9 cellular contexts compared by ENCODE assay signal in genomic region chr9:127570533-127571111, GRCh38. TPM values are rescaled to one million over a fixed set of nuclear protein-coding genes. Genes with fewer than 3 reads are reported as not detected.
DNase-seq lines count a peak whose midpoint lies in the region; ATAC-seq and TF ChIP-seq lines count a peak whose summit lies in the region.
"Had no signal": no experiment of that assay in that cellular context is flagged by ENCODE, and none has a peak within 500 bp of the region (broad histone marks: within the 10 kb centered on the region; RNA-seq: fewer than 3 reads in every experiment).

No MANE protein-coding gene starts in this region.

- peak overlapping the region in 1 of 2 donors; percentile 83 for H3K9ac ChIP-seq in mucosa of rectum (ENCODE audit: low read depth in 1 of 2, low read length in 2 of 2)

- ATAC-seq in heart left ventricle: no peak
- no peak for ATAC-seq in GM19455 (IDR thresholded peaks at IDR 0.05; ENCODE audit: unreplicated experiment)

- H3K4me1 ChIP-seq in right atrium auricular region (peaks cover 0 to 70% of the 10 kb centered on the region in 2 donors), heart left ventricle (peaks cover 0 to 69% (median 39%) of the 10 kb centered on the region in 12 donors), mucosa of rectum (ENCODE audit: control insufficient read depth in 2 of 2, insufficient read depth in 2 of 2, low read length in 2 of 2) (peaks cover 55 to 60% of the 10 kb centered on the region in 2 donors), uterus (peaks cover 0 to 7% of the 10 kb centered on the region in 2 donors)

- peak overlapping the region; percentile 87 for H3K27ac Mint-ChIP-seq in activated T-helper 1 cell treated with anti-CD3 and anti-CD28 coated beads, Interleukin-12 subunit alpha, Interleukin-12 subunit beta, Interleukin-2, Interleukin-4 antibody, amounts not matched to agents 30 ng/mL and 10 ng/mL and 1 ng/mL, durations not matched to agents 14 hours and 24 hours and 36 hours

- H3K4me3 Mint-ChIP-seq in activated T-helper 1 cell treated with anti-CD3 and anti-CD28 coated beads, Interleukin-12 subunit alpha, Interleukin-12 subunit beta, Interleukin-2, Interleukin-4 antibody, amounts not matched to agents 30 ng/mL and 10 ng/mL and 1 ng/mL, durations not matched to agents 14 hours and 24 hours and 36 hours: peak overlapping the region; percentile 85

- peaks cover 57% of the 10 kb centered on the region for H3K4me1 Mint-ChIP-seq in activated T-helper 1 cell treated with anti-CD3 and anti-CD28 coated beads, Interleukin-12 subunit alpha, Interleukin-12 subunit beta, Interleukin-2, Interleukin-4 antibody, amounts not matched to agents 30 ng/mL and 10 ng/mL and 1 ng/mL, durations not matched to agents 14 hours and 24 hours and 36 hours (ENCODE audit: low read depth)

- TF ChIP-seq CTCF in right atrium auricular region (IDR thresholded peaks at IDR 0.05) (no peak), heart left ventricle (IDR thresholded peaks at IDR 0.05) (no peak), uterus (IDR thresholded peaks at IDR 0.05) (no peak)

- H3K36me3 ChIP-seq in right atrium auricular region (no peaks in the 10 kb centered on the region), heart left ventricle (no peaks in the 10 kb centered on the region), mucosa of rectum (ENCODE audit: control insufficient read depth in 2 of 2, insufficient read depth in 2 of 2, low read length in 2 of 2) (no peaks in the 10 kb centered on the region), uterus (no peaks in the 10 kb centered on the region)

- H3K9me3 ChIP-seq in right atrium auricular region (no peaks in the 10 kb centered on the region), heart left ventricle (no peaks in the 10 kb centered on the region), mucosa of rectum (ENCODE audit: control insufficient read depth in 2 of 2, low read length in 2 of 2) (no peaks in the 10 kb centered on the region), uterus (no peaks in the 10 kb centered on the region)

- H3K27me3 ChIP-seq in right atrium auricular region (no peaks in the 10 kb centered on the region), heart left ventricle (no peaks in the 10 kb centered on the region), mucosa of rectum (ENCODE audit: control insufficient read depth in 2 of 2, insufficient read depth in 2 of 2, low read length in 2 of 2) (no peaks in the 10 kb centered on the region), uterus (no peaks in the 10 kb centered on the region)

- no peak overlapping the region for H3K4me3 ChIP-seq in right atrium auricular region
- H3K4me3 ChIP-seq in heart left ventricle: no peak overlapping the region
- no peak overlapping the region for H3K4me3 ChIP-seq in mucosa of rectum (ENCODE audit: low read length in 2 of 2)
- H3K4me3 ChIP-seq in uterus: no peak overlapping the region

- WGBS in heart left ventricle, 4 donors: 84 to 90% (median 87%) methylated on average over 3 of the region's 3 CpGs

- intact Hi-C loops in heart left ventricle (cut with DNase I) (no loop called here), uterus (cut with DNase I; ENCODE audit: low total_unique reads) (no loop called here)
- intact Hi-C loops in activated T-helper 1 cell treated with anti-CD3 and anti-CD28 coated beads, Interleukin-12 subunit alpha, Interleukin-12 subunit beta, Interleukin-2, Interleukin-4 antibody, amounts not matched to agents 30 ng/mL and 10 ng/mL and 1 ng/mL, durations not matched to agents 14 hours and 24 hours and 36 hours (cut with micrococcal nuclease): loop anchor here (1.0 to 10.0 kb wide), 5 partner anchors 9 to 334 kb away; partner anchors contain the start of genes SLC2A8 and STXBP1

- no peaks in the 10 kb centered on the region for H3K9me3 Mint-ChIP-seq in activated T-helper 1 cell treated with anti-CD3 and anti-CD28 coated beads, Interleukin-12 subunit alpha, Interleukin-12 subunit beta, Interleukin-2, Interleukin-4 antibody, amounts not matched to agents 30 ng/mL and 10 ng/mL and 1 ng/mL, durations not matched to agents 14 hours and 24 hours and 36 hours

- no peaks in the 10 kb centered on the region for H3K36me3 Mint-ChIP-seq in activated T-helper 1 cell treated with anti-CD3 and anti-CD28 coated beads, Interleukin-12 subunit alpha, Interleukin-12 subunit beta, Interleukin-2, Interleukin-4 antibody, amounts not matched to agents 30 ng/mL and 10 ng/mL and 1 ng/mL, durations not matched to agents 14 hours and 24 hours and 36 hours (ENCODE audit: low read depth)

- H3K27ac ChIP-seq in right atrium auricular region (peak overlapping the region; percentile 89 to 94), heart left ventricle (peak overlapping the region in 5 of 12 donors; percentile 9 to 89 (median 84)), mucosa of rectum (ENCODE audit: low read depth in 2 of 2, low read length in 2 of 2) (peak overlapping the region; percentile 96), uterus (peak overlapping the region; percentile 94 to 95)

- no peak for DNase-seq in right atrium auricular region (ENCODE audit: low spot score)
- DNase-seq in heart left ventricle: no peak
- no peak for DNase-seq in activated T-helper 1 cell treated with anti-CD3 and anti-CD28 coated beads, Interleukin-12 subunit alpha, Interleukin-12 subunit beta, Interleukin-2, Interleukin-4 antibody, amounts not matched to agents 30 ng/mL and 10 ng/mL and 1 ng/mL, durations not matched to agents 14 hours and 24 hours and 36 hours (ENCODE audit: low spot score)
- DNase-seq in uterus: no peak
- DNase-seq in SHP77 treated with DMSO at 0.1 percent for 48 hours (lab: John Stamatoyannopoulos, UW): no peak
- DNase-seq in GF-D8 (lab: John Stamatoyannopoulos, UW): no peak
- DNase-seq: occipital lobe had no signal

- H3K27me3 Mint-ChIP-seq in activated T-helper 1 cell treated with anti-CD3 and anti-CD28 coated beads, Interleukin-12 subunit alpha, Interleukin-12 subunit beta, Interleukin-2, Interleukin-4 antibody, amounts not matched to agents 30 ng/mL and 10 ng/mL and 1 ng/mL, durations not matched to agents 14 hours and 24 hours and 36 hours (ENCODE audit: insufficient read depth): no peaks in the 10 kb centered on the region

- TF ChIP-seq POLR2A in heart left ventricle (IDR thresholded peaks at IDR 0.05) (no peak), uterus (IDR thresholded peaks at IDR 0.05) (no peak)

RNA-seq across cellular contexts. Expression of gene STXBP1, which starts 41.5 kb away (rescaled TPM):
- total RNA-seq in right atrium auricular region: 10 to 100 TPM; 44.9 to 72.8 TPM
- total RNA-seq in heart left ventricle: 100 to 1,000 TPM in 1 of 9 donors, 10 to 100 TPM in 8; 35.9 to 102 (median 50.2) TPM
- 10 to 100 TPM; 14.0 to 23.7 TPM for polyA plus RNA-seq in heart left ventricle
- 26.1 and 32.9 TPM in 2 replicates for total RNA-seq in activated T-helper 1 cell treated with anti-CD3 and anti-CD28 coated beads, Interleukin-12 subunit alpha, Interleukin-12 subunit beta, Interleukin-2, Interleukin-4 antibody, amounts not matched to agents 30 ng/mL and 10 ng/mL and 1 ng/mL, durations not matched to agents 14 hours and 24 hours and 36 hours
- total RNA-seq in uterus: 100 to 1,000 TPM in 2 of 4 donors, 10 to 100 TPM in 2; 46.6 to 147 (median 99.5) TPM
